ENCODE assay signal across 34 cellular contexts in the genomic region with DNA sequence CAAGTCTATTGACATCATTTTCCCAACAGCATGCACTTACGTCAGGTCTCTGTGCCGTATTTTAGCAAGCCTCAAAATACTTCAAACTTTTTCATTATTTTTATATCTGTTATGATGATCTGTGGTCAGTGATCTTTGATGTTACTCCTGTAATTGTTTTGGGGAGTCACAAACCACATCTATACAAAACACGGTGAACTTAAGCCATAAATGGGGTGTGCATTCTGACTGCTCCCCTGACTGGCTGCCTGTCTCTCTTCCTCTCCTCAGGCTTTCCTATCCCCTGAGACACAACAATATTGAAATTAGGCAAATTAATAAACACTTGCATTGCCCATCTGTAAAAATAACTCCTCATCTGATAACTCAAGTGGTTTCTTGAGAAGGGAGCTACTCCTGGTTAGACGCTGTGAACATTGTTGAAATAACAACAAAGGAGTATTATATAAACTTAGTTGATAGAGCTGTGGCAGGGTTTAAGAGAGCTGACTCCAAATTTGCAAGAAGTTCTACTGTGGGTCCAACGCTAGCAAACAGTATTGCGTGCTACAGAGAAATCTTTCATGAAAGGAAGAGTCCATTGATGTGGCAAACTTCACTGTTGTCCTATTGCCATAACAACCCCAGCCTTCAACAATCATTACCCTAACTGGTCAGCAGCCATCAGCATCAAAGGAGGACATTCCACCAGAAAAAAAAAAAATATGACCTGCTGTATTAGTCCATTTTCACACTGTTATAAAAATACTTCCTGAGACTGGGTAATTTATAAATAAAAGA.
"Had no signal": no experiment of that assay in that cellular context is flagged by ENCODE, and none has a peak within 500 bp of the region (broad histone marks: within the 10 kb centered on the region; RNA-seq: fewer than 3 reads in every experiment).

No MANE protein-coding gene starts in this region.

- DNase-seq: activated B cell treated with CpG ODN at 0.5 μM for 24 hours; activated CD4-positive, alpha-beta memory T cell treated with anti-CD3 and anti-CD28 coated beads for 36 hours; activated CD4-positive, alpha-beta T cell treated with anti-CD3 and anti-CD28 coated beads for 4 hours; activated CD4-positive, alpha-beta T cell treated with anti-CD3 and anti-CD28 coated beads, Interleukin-2, amount 10 ng/mL, durations not matched to agents 24 days and 14 days; activated CD4-positive, alpha-beta T cell treated with anti-CD3 and anti-CD28 coated beads, Interleukin-2, amount 50 U/mL, for 1 hour; activated CD4-positive, alpha-beta T cell treated with anti-CD3 and anti-CD28 coated beads, Interleukin-2, amount 50 U/mL, for 4 hours; activated CD4-positive, CD25-positive, alpha-beta regulatory T cell treated with anti-CD3 and anti-CD28 coated beads, Interleukin-2, amount 50 U/mL, for 72 hours; activated CD8-positive, alpha-beta memory T cell treated with anti-CD3 and anti-CD28 coated beads, Interleukin-2, amount 50 U/mL, for 4 hours; activated CD8-positive, alpha-beta T cell treated with anti-CD3 and anti-CD28 coated beads for 36 hours; activated effector memory CD4-positive, alpha-beta T cell treated with anti-CD3 and anti-CD28 coated beads, Interleukin-2, amount 50 U/mL, for 16 hours; activated gamma-delta T cell treated with Interleukin-2 at 50 U/mL for 16 hours; activated naive CD4-positive, alpha-beta T cell; activated naive CD4-positive, alpha-beta T cell treated with anti-CD3 and anti-CD28 coated beads for 36 hours; activated naive CD4-positive, alpha-beta T cell treated with anti-CD3 and anti-CD28 coated beads, Interleukin-2, amount 50 U/mL, for 16 hours; activated naive CD8-positive, alpha-beta T cell treated with anti-CD3 and anti-CD28 coated beads for 36 hours; activated T-cell treated with anti-CD3 and anti-CD28 coated beads for 4 hours; activated T-cell treated with anti-CD3 and anti-CD28 coated beads, Interleukin-2, amount 50 U/mL, for 1 hour; activated T-cell treated with anti-CD3 and anti-CD28 coated beads, Interleukin-2, amount 50 U/mL, for 4 hours; adrenal gland; amniotic stem cell; aorta; body of pancreas; brain microvascular endothelial cell; central memory CD4-positive, alpha-beta T cell; T-helper 1 cell; T-helper 2 cell; T-helper 9 cell had no signal

- H3K4me1 ChIP-seq: adrenal gland, body of pancreas, breast epithelium had no signal

- H3K36me3 Mint-ChIP-seq: activated CD4-positive, alpha-beta memory T cell treated with anti-CD3 and anti-CD28 coated beads for 36 hours; activated naive CD4-positive, alpha-beta T cell treated with anti-CD3 and anti-CD28 coated beads, Interleukin-2, amount 50 U/mL, for 72 hours; activated naive CD8-positive, alpha-beta T cell treated with anti-CD3 and anti-CD28 coated beads for 36 hours had no signal

- H3K4me1 Mint-ChIP-seq: activated B cell treated with CpG ODN at 0.5 μM for 24 hours; activated CD4-positive, alpha-beta T cell treated with anti-CD3 and anti-CD28 coated beads, Interleukin-2, amount 10 ng/mL, durations not matched to agents 24 days and 14 days; activated naive CD8-positive, alpha-beta T cell treated with anti-CD3 and anti-CD28 coated beads for 36 hours; activated T-helper 17 cell treated with anti-CD3 and anti-CD28 coated beads, Interleukin-2, amount 50 U/mL, for 72 hours had no signal

- H3K27ac ChIP-seq: adrenal gland, body of pancreas, brain microvascular endothelial cell, breast epithelium, VCaP had no signal

- H3K9me3 Mint-ChIP-seq: activated CD4-positive, alpha-beta T cell treated with anti-CD3 and anti-CD28 coated beads, Interleukin-2, amount 10 ng/mL, durations not matched to agents 24 days and 14 days; activated CD8-positive, alpha-beta T cell treated with anti-CD3 and anti-CD28 coated beads for 36 hours; activated naive CD4-positive, alpha-beta T cell treated with anti-CD3 and anti-CD28 coated beads, Interleukin-2, amount 50 U/mL, for 72 hours; activated T-cell treated with anti-CD3 and anti-CD28 coated beads, Interleukin-2, amount 50 U/mL, for 4 hours; activated T-helper 1 cell treated with anti-CD3 and anti-CD28 coated beads, Interleukin-12 subunit alpha, Interleukin-12 subunit beta, Interleukin-2, Interleukin-4 antibody, amounts not matched to agents 30 ng/mL and 10 ng/mL and 1 ng/mL, durations not matched to agents 14 hours and 24 hours and 36 hours; activated T-helper 17 cell treated with anti-CD3 and anti-CD28 coated beads, Interleukin-2, amount 50 U/mL, for 72 hours; T-helper 1 cell treated with Interleukin-12 subunit alpha and Interleukin-12 subunit beta and Interleukin-4 antibody, amounts not matched to agents 30 μg/mL and 1 μg/mL, for 36 hours had no signal

- H3K27me3 ChIP-seq: adrenal gland, body of pancreas, brain microvascular endothelial cell, breast epithelium had no signal

- H3K4me3 ChIP-seq: adrenal gland, body of pancreas, breast epithelium had no signal

- H3K27ac Mint-ChIP-seq: activated B cell treated with CpG ODN at 0.5 μM for 24 hours; activated CD4-positive, alpha-beta memory T cell treated with anti-CD3 and anti-CD28 coated beads for 36 hours; activated CD4-positive, alpha-beta T cell treated with anti-CD3 and anti-CD28 coated beads, Interleukin-2, amount 10 ng/mL, durations not matched to agents 24 days and 14 days; activated CD8-positive, alpha-beta T cell treated with anti-CD3 and anti-CD28 coated beads for 36 hours; activated naive CD4-positive, alpha-beta T cell treated with anti-CD3 and anti-CD28 coated beads for 36 hours; activated naive CD4-positive, alpha-beta T cell treated with anti-CD3 and anti-CD28 coated beads, Interleukin-2, amount 50 U/mL, for 72 hours; activated naive CD8-positive, alpha-beta T cell treated with anti-CD3 and anti-CD28 coated beads for 36 hours; activated T-helper 1 cell treated with anti-CD3 and anti-CD28 coated beads, Interleukin-12 subunit alpha, Interleukin-12 subunit beta, Interleukin-2, Interleukin-4 antibody, amounts not matched to agents 30 ng/mL and 10 ng/mL and 1 ng/mL, durations not matched to agents 14 hours and 24 hours and 36 hours; activated T-helper 17 cell treated with anti-CD3 and anti-CD28 coated beads, Interleukin-2, amount 50 U/mL, for 72 hours; T-helper 1 cell treated with Interleukin-12 subunit alpha and Interleukin-12 subunit beta and Interleukin-4 antibody, amounts not matched to agents 30 μg/mL and 1 μg/mL, for 36 hours; T-helper 2 cell treated with Interferon-gamma antibody and Interleukin-4, amounts not matched to agents 5 μg/mL and 100 μg/mL, for 36 hours had no signal

- H3K27me3 Mint-ChIP-seq: activated CD4-positive, alpha-beta memory T cell treated with anti-CD3 and anti-CD28 coated beads for 36 hours; activated CD4-positive, alpha-beta T cell treated with anti-CD3 and anti-CD28 coated beads, Interleukin-2, amount 10 ng/mL, durations not matched to agents 24 days and 14 days; activated CD8-positive, alpha-beta T cell treated with anti-CD3 and anti-CD28 coated beads for 36 hours had no signal

- H3K9me3 ChIP-seq: adrenal gland, body of pancreas, breast epithelium had no signal

- H3K36me3 ChIP-seq: adrenal gland, brain microvascular endothelial cell, breast epithelium had no signal

- H3K4me3 Mint-ChIP-seq: activated B cell treated with CpG ODN at 0.5 μM for 24 hours; activated CD4-positive, alpha-beta memory T cell treated with anti-CD3 and anti-CD28 coated beads for 36 hours; activated CD4-positive, alpha-beta T cell treated with anti-CD3 and anti-CD28 coated beads, Interleukin-2, amount 10 ng/mL, durations not matched to agents 24 days and 14 days; activated CD8-positive, alpha-beta T cell treated with anti-CD3 and anti-CD28 coated beads for 36 hours; activated naive CD4-positive, alpha-beta T cell treated with anti-CD3 and anti-CD28 coated beads for 36 hours; activated naive CD8-positive, alpha-beta T cell treated with anti-CD3 and anti-CD28 coated beads for 36 hours; activated T-cell treated with anti-CD3 and anti-CD28 coated beads, Interleukin-2, amount 50 U/mL, for 4 hours; activated T-helper 1 cell treated with anti-CD3 and anti-CD28 coated beads, Interleukin-12 subunit alpha, Interleukin-12 subunit beta, Interleukin-2, Interleukin-4 antibody, amounts not matched to agents 30 ng/mL and 10 ng/mL and 1 ng/mL, durations not matched to agents 14 hours and 24 hours and 36 hours; activated T-helper 17 cell treated with anti-CD3 and anti-CD28 coated beads, Interleukin-2, amount 50 U/mL, for 72 hours; T-helper 1 cell treated with Interleukin-12 subunit alpha and Interleukin-12 subunit beta and Interleukin-4 antibody, amounts not matched to agents 30 μg/mL and 1 μg/mL, for 36 hours; T-helper 2 cell treated with Interferon-gamma antibody and Interleukin-4, amounts not matched to agents 5 μg/mL and 100 μg/mL, for 36 hours had no signal

- ATAC-seq: activated CD8-positive, alpha-beta T cell treated with anti-CD3 and anti-CD28 coated beads for 36 hours; activated naive CD4-positive, alpha-beta T cell treated with anti-CD3 and anti-CD28 coated beads, Interleukin-2, amount 50 U/mL, for 72 hours; activated T-cell treated with anti-CD3 and anti-CD28 coated beads, Interleukin-2, amount 50 U/mL, for 4 hours; activated T-helper 17 cell treated with anti-CD3 and anti-CD28 coated beads, Interleukin-2, amount 50 U/mL, for 72 hours; body of pancreas had no signal
